2 cellular contexts compared by ENCODE assay signal in genomic region chr10:35480150-35480549, GRCh38.
A peak's percentile ranks its signal among the peaks of the same experiment; 100 is the strongest.
TF ChIP-seq lines count a peak whose summit lies in the region.

No MANE protein-coding gene starts in this region.

TF ChIP-seq in WTC11, 78 proteins besides CTCF, POLR2A, EP300 and RAD21 (continued from another document):
- TF ChIP-seq AR (CRISPR knock-in tag; IDR thresholded peaks at IDR 0.05) (no peak), RORB (CRISPR knock-in tag; IDR thresholded peaks at IDR 0.05) (no peak), FOXJ3 (CRISPR knock-in tag; IDR thresholded peaks at IDR 0.05; ENCODE audit: borderline replicate concordance) (no peak), ZNF281 (CRISPR knock-in tag; IDR thresholded peaks at IDR 0.05) (no peak), MXD4 (CRISPR knock-in tag; IDR thresholded peaks at IDR 0.05; ENCODE audit: borderline replicate concordance) (no peak), JAZF1 (CRISPR knock-in tag; IDR thresholded peaks at IDR 0.05) (no peak), SOX15 (CRISPR knock-in tag; IDR thresholded peaks at IDR 0.05) (no peak)

TF ChIP-seq in HepG2, 621 proteins besides CTCF, POLR2A, EP300 and RAD21 (continued from another document):
- peak; percentile 66; the same call in 1 of the 2 replicates for TF ChIP-seq ZBTB33 (CRISPR knock-in tag; IDR thresholded peaks at IDR 0.05)
- TF ChIP-seq ZBTB38 (CRISPR knock-in tag; IDR thresholded peaks at IDR 0.05), result peak; percentile 66; the same call in 1 of the 2 replicates
- no peak for TF ChIP-seq ZNF382 (CRISPR knock-in tag; IDR thresholded peaks at IDR 0.05; ENCODE audit: borderline replicate concordance)
- TF ChIP-seq ZNF687 (CRISPR knock-in tag; IDR thresholded peaks at IDR 0.05), result peak; percentile 23; the same call in 1 of the 2 replicates
